In genomic region chr16:54787045-54787444, GRCh38 we compare ENCODE assay signal across 35 cellular contexts.
"Had no signal": no experiment of that assay in that cellular context is flagged by ENCODE, and none has a peak within 500 bp of the region (broad histone marks: within the 10 kb centered on the region; RNA-seq: fewer than 3 reads in every experiment).

No MANE protein-coding gene starts in this region.

- DNase-seq: Karpas-422, Kasumi-1, MG63, MM.1S, MV-4-11, NCI-H1048, NCI-H1092, NCI-H1092 treated with DMSO at 0.1 percent for 48 hours, NCI-H1105, NCI-H1105 treated with DMSO at 0.1 percent for 48 hours, NCI-H1417, NCI-H1417 treated with DMSO at 0.1 percent for 48 hours, NCI-H1436, NCI-H1436 treated with DMSO at 0.1 percent for 48 hours, NCI-H146, NCI-H1694, NCI-H1694 treated with DMSO at 0.1 percent for 48 hours, NCI-H187, NCI-H187 treated with DMSO at 0.1 percent for 48 hours, NCI-H1930, NCI-H2029, NCI-H2029 treated with DMSO at 0.1 percent for 48 hours, NCI-H2081, NCI-H2081 treated with DMSO at 0.1 percent for 48 hours, NCI-H2107, NCI-H2171, NCI-H2171 treated with DMSO at 0.1 percent for 48 hours, NCI-H2227 treated with DMSO at 0.1 percent for 48 hours, NCI-H226, NCI-H345, NCI-H446, NCI-H446 treated with DMSO at 0.1 percent for 48 hours, NCI-H510A, NCI-H510A treated with DMSO at 0.1 percent for 48 hours had no signal

- H3K4me2 ChIP-seq: KMS-11 had no signal

- H3K4me3 ChIP-seq: MG63 had no signal

- H3K9ac ChIP-seq: KMS-11 had no signal

- H3K27ac ChIP-seq: KMS-11 had no signal

- H3K36me3 ChIP-seq: MG63 had no signal

- H3K27me3 ChIP-seq: MG63 had no signal
